In the genomic region with DNA sequence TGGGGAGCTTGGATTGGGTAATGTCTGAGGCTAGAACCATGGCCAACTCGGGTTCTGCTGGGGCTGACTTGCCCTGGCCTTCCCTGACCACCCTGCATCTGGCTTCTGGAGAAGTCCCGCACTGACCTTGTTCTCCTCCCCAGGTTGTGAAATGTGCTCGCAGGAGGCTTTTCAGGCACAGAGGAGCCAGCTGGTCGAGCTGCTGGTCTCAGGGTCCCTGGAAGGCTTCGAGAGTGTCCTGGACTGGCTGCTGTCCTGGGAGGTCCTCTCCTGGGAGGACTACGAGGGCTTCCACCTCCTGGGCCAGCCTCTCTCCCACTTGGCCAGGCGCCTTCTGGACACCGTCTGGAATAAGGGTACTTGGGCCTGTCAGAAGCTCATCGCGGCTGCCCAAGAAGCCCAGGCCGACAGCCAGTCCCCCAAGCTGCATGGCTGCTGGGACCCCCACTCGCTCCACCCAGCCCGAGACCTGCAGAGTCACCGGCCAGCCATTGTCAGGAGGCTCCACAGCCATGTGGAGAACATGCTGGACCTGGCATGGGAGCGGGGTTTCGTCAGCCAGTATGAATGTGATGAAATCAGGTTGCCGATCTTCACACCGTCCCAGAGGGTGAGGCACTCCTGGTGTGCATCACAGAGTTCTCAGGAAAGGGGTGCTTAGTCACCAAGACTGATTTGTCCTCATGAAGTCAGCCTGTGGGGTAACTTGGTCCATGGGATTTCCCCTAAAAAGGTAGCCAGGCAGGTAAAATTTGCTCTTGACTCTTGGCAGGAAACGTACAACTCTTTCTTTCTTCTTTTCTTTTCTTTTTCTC, we compare ENCODE assay signal across 12 cellular contexts. TPM values are rescaled to one million over a fixed set of nuclear protein-coding genes. Genes with fewer than 3 reads are reported as not detected.
A peak's percentile ranks its signal among the peaks of the same experiment; 100 is the strongest.
DNase-seq lines count a peak whose midpoint lies in the region; ATAC-seq and TF ChIP-seq lines count a peak whose summit lies in the region.
"Had no signal": no experiment of that assay in that cellular context is flagged by ENCODE, and none has a peak within 500 bp of the region (broad histone marks: within the 10 kb centered on the region; RNA-seq: fewer than 3 reads in every experiment).

No MANE protein-coding gene starts in this region.

- DNase-seq in LHCN-M2 (ENCODE audit: low read depth) (peak; percentile 49), fibroblast of gingiva (ENCODE audit: low read depth) (peak; percentile 29), activated gamma-delta T cell treated with Interleukin-2 at 50 U/mL for 16 hours (no peak), right cardiac atrium (no peak), A673 (ENCODE audit: low spot score) (no peak)
- peak; percentile 64 to 70 for DNase-seq in activated CD4-positive, alpha-beta T cell treated with anti-CD3 and anti-CD28 coated beads, Interleukin-2, amount 50 U/mL, for 4 hours
- peak; percentile 62 to 69 for DNase-seq in stimulated activated CD4-positive, alpha-beta T cell treated with anti-CD3 and anti-CD28 coated beads, Interleukin-4, amount 100 ng/mL, for 48 hours (ENCODE audit: low read depth in 2 of 2)

- peaks cover 5% of the 10 kb centered on the region for H3K9me3 ChIP-seq in right cardiac atrium (ENCODE audit: control insufficient read depth, low read length)
- H3K9me3 ChIP-seq in A673 (ENCODE audit: low read depth, low read length, poor library complexity, severe bottlenecking): peaks cover 5% of the 10 kb centered on the region

- no peaks in the 10 kb centered on the region for H3K27me3 ChIP-seq in right cardiac atrium (ENCODE audit: control insufficient read depth, insufficient read depth)
- no peaks in the 10 kb centered on the region for H3K27me3 ChIP-seq in A673 (replicated peaks; ENCODE audit: insufficient read depth, low read depth, low read length, poor library complexity)
- H3K27me3 ChIP-seq: adrenal gland had no signal

- H3K36me3 ChIP-seq in A673 (ENCODE audit: insufficient read depth, low read length, poor library complexity, severe bottlenecking): no peaks in the 10 kb centered on the region
- H3K36me3 ChIP-seq: adrenal gland had no signal

- CTCF ChIA-PET in A673 (lab: Charles Lee): no interaction called here

- H3K4me3 ChIP-seq in right cardiac atrium (ENCODE audit: low read length) (no peak overlapping the region), A673 (ENCODE audit: low read depth, low read length, poor library complexity, severe bottlenecking) (no peak overlapping the region)
- H3K4me3 ChIP-seq: adrenal gland had no signal

- no peak for TF ChIP-seq CTCF in A673 (conservative IDR thresholded peaks at IDR 0.05; ENCODE audit: low read depth, low read length)

- no TSS peak for BruUV-seq in A673 (replicated peaks; lab: Mats Ljungman, UMichigan)

- POLR2A ChIA-PET in A673 (lab: Charles Lee; ENCODE audit: low non-redundant PET): interaction anchor here (0.8 kb wide), 1 partner anchor 10 kb away, joined by 3 read pairs; no protein-coding TSS in a partner anchor

- 78% methylated on average over 19 of the region's 19 CpGs for WGBS in right cardiac atrium

- peaks cover 12% of the 10 kb centered on the region for H3K4me1 ChIP-seq in right cardiac atrium (ENCODE audit: control insufficient read depth, insufficient read depth, low read length)
- H3K4me1 ChIP-seq in A673 (ENCODE audit: insufficient read depth, low read length, poor library complexity, severe bottlenecking): no peaks in the 10 kb centered on the region

- no peak for ATAC-seq in right cardiac atrium
- ATAC-seq in GM19395 (IDR thresholded peaks at IDR 0.05; ENCODE audit: unreplicated experiment): no peak
- ATAC-seq: HCT116 had no signal

- intact Hi-C loops in right cardiac atrium (cut with DNase I): no loop called here
- intact Hi-C loops in A673 (cut with micrococcal nuclease; ENCODE audit: unreplicated experiment): no loop called here

- H3K27ac ChIP-seq in right cardiac atrium (ENCODE audit: low read length): no peak overlapping the region
- no peak overlapping the region for H3K27ac ChIP-seq in A673 (ENCODE audit: low read depth, low read length, poor library complexity, severe bottlenecking)
- H3K27ac ChIP-seq: adrenal gland, KMS-11 had no signal

RNA-seq across cellular contexts. Expression of a gene that starts 6.1 kb away (rescaled TPM):
- total RNA-seq in LHCN-M2 (2014; rRNA removed) (0.26 and 0.80 TPM in 2 replicates), right cardiac atrium (1 to 10 TPM in 2 of 4 donors, under 1 TPM in 2; 0.74 to 1.5 (median 1.1) TPM), A673 (2021) (not detected in 2 replicates)
- 0.10 TPM for polyA plus RNA-seq in LHCN-M2 (2012)
- 0.52 TPM for polyA plus RNA-seq in right cardiac atrium

RNA-seq across cellular contexts. Expression of a gene that starts 18.4 kb away (rescaled TPM):
- total RNA-seq in LHCN-M2 (2014; rRNA removed) (not detected in 2 replicates), right cardiac atrium (1 to 10 TPM; 1.3 to 1.7 (median 1.3) TPM), A673 (2021) (not detected in 2 replicates)
- not detected for polyA plus RNA-seq in LHCN-M2 (2012)
- polyA plus RNA-seq in right cardiac atrium: 0.34 TPM
- total RNA-seq: renal cortical epithelial cell had no signal

RNA-seq across cellular contexts. Expression of a gene that starts 42.3 kb away (rescaled TPM):
- total RNA-seq in LHCN-M2 (2014; rRNA removed) (51.2 and 58.0 TPM in 2 replicates), right cardiac atrium (10 to 100 TPM; 31.7 to 35.7 (median 33.9) TPM), A673 (2021) (6.3 and 9.5 TPM in 2 replicates)
- 17.7 TPM for polyA plus RNA-seq in LHCN-M2 (2012)
- polyA plus RNA-seq in right cardiac atrium: 10.0 TPM

Comparison
In these comparisons a context has a peak if more than half of its experiments do, and no peak if none do; other contexts are left out.
1. DNase-seq: peak in LHCN-M2 (single experiment), activated CD4-positive, alpha-beta T cell treated with anti-CD3 and anti-CD28 coated beads, Interleukin-2, amount 50 U/mL, for 4 hours (2 of 2), fibroblast of gingiva (single experiment) and stimulated activated CD4-positive, alpha-beta T cell treated with anti-CD3 and anti-CD28 coated beads, Interleukin-4, amount 100 ng/mL, for 48 hours (2 of 2); none in activated gamma-delta T cell treated with Interleukin-2 at 50 U/mL for 16 hours (single experiment), right cardiac atrium (0 of 3) and A673 (single experiment).